In genomic region chr9:37540634-37541033, GRCh38 we compare ENCODE assay signal across 18 cellular contexts. TPM values are rescaled to one million over a fixed set of nuclear protein-coding genes. Genes with fewer than 3 reads are reported as not detected.
DNase-seq lines count a peak whose midpoint lies in the region; ATAC-seq and TF ChIP-seq lines count a peak whose summit lies in the region.
"Had no signal": no experiment of that assay in that cellular context is flagged by ENCODE, and none has a peak within 500 bp of the region (broad histone marks: within the 10 kb centered on the region; RNA-seq: fewer than 3 reads in every experiment).

No MANE protein-coding gene starts in this region.

- no peak for TF ChIP-seq POLR2A in prostate gland (IDR thresholded peaks at IDR 0.05)

- H3K27ac ChIP-seq in heart right ventricle: peak overlapping the region in 1 of 10 donors; percentile 31
- peak overlapping the region in 1 of 2 donors; percentile 21 for H3K27ac ChIP-seq in prostate gland
- H3K27ac ChIP-seq: cardiac muscle cell, SK-N-MC had no signal

- H3K4me3 ChIP-seq in heart right ventricle (no peak overlapping the region), prostate gland (no peak overlapping the region)
- H3K4me3 ChIP-seq: cardiac muscle cell, SK-N-MC had no signal

- intact Hi-C loops in heart right ventricle (cut with DNase I): no loop called here
- intact Hi-C loops in prostate gland (cut with DNase I): no loop called here

- peak; percentile 34 for DNase-seq in Daoy (ENCODE audit: low read depth)
- DNase-seq in NCI-H2196 treated with DMSO at 0.1 percent for 48 hours (lab: John Stamatoyannopoulos, UW; ENCODE audit: unreplicated experiment): peak; percentile 16
- DNase-seq in heart right ventricle: peak; percentile 47 to 63
- DNase-seq in prostate gland (ENCODE audit: low spot score): peak; percentile 88
- no peak for DNase-seq in globus pallidus (ENCODE audit: low spot score)
- DNase-seq: activated CD4-positive, alpha-beta T cell treated with anti-CD3 and anti-CD28 coated beads for 1 hour; activated CD8-positive, alpha-beta memory T cell treated with anti-CD3 and anti-CD28 coated beads, Interleukin-2, amount 10 ng/mL, durations not matched to agents 7 days and 5 days; activated effector memory CD4-positive, alpha-beta T cell treated with Interleukin-2 at 50 U/mL for 16 hours; effector CD4-positive, alpha-beta T cell; hippocampal formation; NCI-H748 treated with DMSO at 0.1 percent for 48 hours; stimulated activated CD4-positive, alpha-beta T cell treated with anti-CD3 and anti-CD28 coated beads, Interleukin-2, amount 100 ng/mL, for 24 hours; T-helper 9 cell had no signal

- TF ChIP-seq CTCF in heart right ventricle (IDR thresholded peaks at IDR 0.05) (peak in 1 of 9 donors; percentile 15), prostate gland (IDR thresholded peaks at IDR 0.05) (no peak)

- H3K4me1 ChIP-seq in heart right ventricle: peaks cover 0 to 11% (median 0%) of the 10 kb centered on the region in 9 donors
- H3K4me1 ChIP-seq in prostate gland (replicated peaks): peaks cover 4% of the 10 kb centered on the region

- H3K9me3 ChIP-seq in heart right ventricle: no peaks in the 10 kb centered on the region
- H3K9me3 ChIP-seq in prostate gland: no peaks in the 10 kb centered on the region

- 45 to 48% methylated on average over 3 of the region's 3 CpGs for WGBS in heart right ventricle, 2 donors
- 39% methylated on average over 3 of the region's 3 CpGs for WGBS in prostate gland

- H3K27me3 ChIP-seq in heart right ventricle (no peaks in the 10 kb centered on the region), prostate gland (replicated peaks; ENCODE audit: insufficient read depth) (no peaks in the 10 kb centered on the region)
- H3K27me3 ChIP-seq: cardiac muscle cell had no signal

- peaks cover 0 to 60% (median 6%) of the 10 kb centered on the region in 9 donors for H3K36me3 ChIP-seq in heart right ventricle
- no peaks in the 10 kb centered on the region for H3K36me3 ChIP-seq in prostate gland

- ATAC-seq in heart right ventricle (peak; percentile 51 to 93 (median 82)), HG03108 (IDR thresholded peaks at IDR 0.05; ENCODE audit: unreplicated experiment) (no peak), HG03095 (IDR thresholded peaks at IDR 0.05; ENCODE audit: unreplicated experiment) (no peak), HG02759 (IDR thresholded peaks at IDR 0.05; ENCODE audit: unreplicated experiment) (no peak)
- ATAC-seq: activated CD8-positive, alpha-beta memory T cell treated with anti-CD3 and anti-CD28 coated beads, Interleukin-2, amount 10 ng/mL, durations not matched to agents 7 days and 5 days had no signal

RNA-seq across cellular contexts. Expression of gene FBXO10, which starts 35.5 kb away (rescaled TPM):
- 4.9 and 7.0 TPM in 2 replicates for total RNA-seq in Daoy (2014; rRNA removed; shearing (Covaris generic))
- 1 to 10 TPM; 4.8 to 7.4 (median 5.9) TPM for total RNA-seq in heart right ventricle
- 1 to 10 TPM; 2.3 to 3.3 TPM for polyA plus RNA-seq in heart right ventricle
- 10 to 100 TPM in 1 of 2 donors, 1 to 10 TPM in 1; 8.5 to 17.6 TPM for total RNA-seq in prostate gland

RNA-seq across cellular contexts. Expression of gene TOMM5, which starts 51.8 kb away (rescaled TPM):
- total RNA-seq in Daoy (2014; rRNA removed; shearing (Covaris generic)): 512 and 562 TPM in 2 replicates
- total RNA-seq in heart right ventricle (10 to 100 TPM; 45.7 to 62.9 (median 52.1) TPM), prostate gland (10 to 100 TPM; 81.2 to 82.8 TPM)
- 100 to 1,000 TPM in 1 of 2 donors, 10 to 100 TPM in 1; 74.1 to 145 TPM for polyA plus RNA-seq in heart right ventricle

RNA-seq across cellular contexts. Expression of gene POLR1E, which starts 54.9 kb away (rescaled TPM):
- 91.7 and 107 TPM in 2 replicates for total RNA-seq in Daoy (2014; rRNA removed; shearing (Covaris generic))
- total RNA-seq in heart right ventricle: 10 to 100 TPM in 9 of 10 donors, 1 to 10 TPM in 1; 8.5 to 28.8 (median 20.4) TPM
- 10 to 100 TPM in 1 of 2 donors, 1 to 10 TPM in 1; 5.0 to 16.6 TPM for polyA plus RNA-seq in heart right ventricle
- 10 to 100 TPM; 20.7 to 21.0 TPM for total RNA-seq in prostate gland

Comparison
In these comparisons a context has a peak if more than half of its experiments do, and no peak if none do; other contexts are left out.
1. ATAC-seq: peak in heart right ventricle (8 of 8); none in HG03108 (single experiment), HG03095 (single experiment) and HG02759 (single experiment).